ENCODE assay signal across 11 cellular contexts in the genomic region with DNA sequence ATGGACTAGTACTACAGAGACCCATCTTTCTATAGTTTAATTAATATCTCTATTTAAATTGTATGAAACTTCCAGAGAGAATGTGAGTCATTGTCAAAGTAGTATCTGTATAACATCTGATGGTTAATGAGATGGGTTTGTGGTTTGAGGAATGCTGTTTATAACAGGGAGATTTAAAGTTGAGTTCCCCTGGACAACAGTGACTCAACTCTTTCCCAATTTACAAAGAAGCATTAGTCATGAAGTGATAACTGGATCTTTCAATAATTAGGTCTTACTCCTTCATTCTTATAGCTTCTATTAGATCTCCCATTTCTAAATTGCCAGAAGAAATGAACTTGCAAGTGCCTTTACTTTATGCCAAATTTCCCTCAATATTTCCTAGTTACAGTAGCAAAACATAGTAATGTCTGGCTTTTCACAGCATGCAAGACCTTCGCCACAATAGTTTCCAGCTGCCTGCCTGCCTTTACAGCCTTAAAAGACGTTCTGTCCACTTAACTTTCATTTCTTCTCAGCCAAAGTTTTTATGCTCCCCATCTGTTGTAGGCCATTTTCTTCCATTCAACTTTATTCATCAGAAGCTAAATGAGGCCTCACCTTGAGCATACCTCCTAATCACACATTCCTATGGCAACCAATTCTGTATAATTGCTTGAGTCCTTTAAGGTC. TPM values are rescaled to one million over a fixed set of nuclear protein-coding genes. Genes with fewer than 3 reads are reported as not detected.
DNase-seq lines count a peak whose midpoint lies in the region; ATAC-seq, FAIRE-seq and TF ChIP-seq lines count a peak whose summit lies in the region.
"Had no signal": no experiment of that assay in that cellular context is flagged by ENCODE, and none has a peak within 500 bp of the region (broad histone marks: within the 10 kb centered on the region; RNA-seq: fewer than 3 reads in every experiment).

No MANE protein-coding gene starts in this region.

- no peaks in the 10 kb centered on the region for H3K79me2 ChIP-seq in K562 (ENCODE audit: control insufficient read depth, insufficient read depth, low read length)

- H3K27ac ChIP-seq in K562 (ENCODE audit: extremely low read depth, low read depth, low read length) (no peak overlapping the region), urinary bladder (ENCODE audit: low read depth) (peak overlapping the region; percentile 59)
- H3K27ac ChIP-seq: 22Rv1 had no signal

- 7% methylated on average over 2 of the region's 2 CpGs for WGBS in K562 (ENCODE audit: insufficient coverage, low coverage, missing lambda C conversion rate)
- WGBS in urinary bladder: 40% methylated on average over 2 of the region's 2 CpGs

- BruUV-seq in K562 (replicated peaks; lab: Mats Ljungman, UMichigan): no TSS peak

- no peaks in the 10 kb centered on the region for H3K36me3 Mint-ChIP-seq in type B pancreatic cell
- H3K36me3 Mint-ChIP-seq: activated CD8-positive, alpha-beta memory T cell treated with anti-CD3 and anti-CD28 coated beads, Interleukin-2, amount 10 ng/mL, durations not matched to agents 7 days and 5 days had no signal

- no peaks in the 10 kb centered on the region for H3K9me3 ChIP-seq in K562 (replicated peaks; ENCODE audit: control insufficient read depth, insufficient read depth, low read depth, low read length)

- peak; percentile 7 for DNase-seq in DMS 273 (lab: John Stamatoyannopoulos, UW; ENCODE audit: unreplicated experiment)
- DNase-seq in DMS 273 treated with DMSO at 0.1 percent for 48 hours (lab: John Stamatoyannopoulos, UW): no peak
- no peak for DNase-seq in K562 (ENCODE audit: extremely low read depth in 1 of 4, low spot score in 3 of 4)
- DNase-seq in kidney glomerular epithelial cell (lab: John Stamatoyannopoulos, UW): peak; percentile 91
- DNase-seq in activated naive CD4-positive, alpha-beta T cell treated with anti-CD3 and anti-CD28 coated beads, Interleukin-2, amount 50 U/mL, for 16 hours: no peak
- no peak for DNase-seq in type B pancreatic cell (ENCODE audit: extremely low spot score, unreplicated experiment)
- DNase-seq: activated CD8-positive, alpha-beta memory T cell treated with anti-CD3 and anti-CD28 coated beads, Interleukin-2, amount 10 ng/mL, durations not matched to agents 7 days and 5 days; endodermal cell had no signal

- no peak for TF ChIP-seq EP300 in K562 (IDR thresholded peaks at IDR 0.05; ENCODE audit: low read length)

- no peak for TF ChIP-seq POLR2A in K562 (conservative IDR thresholded peaks at IDR 0.05)

- no peak overlapping the region for H3K9ac ChIP-seq in K562 (ENCODE audit: insufficient read depth in 1 of 2, low read depth in 2 of 2, low read length in 2 of 2)

- TF ChIP-seq RAD21 in K562 (CRISPR knock-in tag; conservative IDR thresholded peaks at IDR 0.05 in 1 of 2, IDR thresholded peaks at IDR 0.05 in 1 of 2): no peak

- TF ChIP-seq CTCF in K562 (IDR thresholded peaks at IDR 0.05 in 2 of 3, conservative IDR thresholded peaks at IDR 0.05 in 1 of 3; ENCODE audit: insufficient read depth in 2 of 3, low read depth in 1 of 3, low read length in 3 of 3) (no peak), type B pancreatic cell (conservative IDR thresholded peaks at IDR 0.05) (no peak)

- no peak overlapping the region for H3K4me3 Mint-ChIP-seq in type B pancreatic cell
- H3K4me3 Mint-ChIP-seq: activated CD8-positive, alpha-beta memory T cell treated with anti-CD3 and anti-CD28 coated beads, Interleukin-2, amount 10 ng/mL, durations not matched to agents 7 days and 5 days; endodermal cell had no signal

- no peak overlapping the region for H2AFZ ChIP-seq in K562 (ENCODE audit: low read depth, low read length)

- H3K9me1 ChIP-seq in K562 (ENCODE audit: control insufficient read depth, insufficient read depth, low read length): no peaks in the 10 kb centered on the region

- H4K20me1 ChIP-seq in K562 (replicated peaks; ENCODE audit: control insufficient read depth, insufficient read depth, low read length): no peaks in the 10 kb centered on the region

- CTCF ChIA-PET in K562 (lab: Yijun Ruan, JAX; ENCODE audit: low intra/inter-chr PET ratio): no interaction called here

- H3K27ac Mint-ChIP-seq in type B pancreatic cell: no peak overlapping the region
- H3K27ac Mint-ChIP-seq: activated CD8-positive, alpha-beta memory T cell treated with anti-CD3 and anti-CD28 coated beads, Interleukin-2, amount 10 ng/mL, durations not matched to agents 7 days and 5 days; endodermal cell had no signal

- H3K4me3 ChIP-seq in K562 (no peak overlapping the region), urinary bladder (ENCODE audit: low read depth, low read length) (no peak overlapping the region)

- FAIRE-seq in K562 (lab: Jason Lieb, UNC): no peak

- H3K4me1 ChIP-seq in K562 (replicated peaks in 1 of 2; ENCODE audit: control insufficient read depth in 2 of 2, insufficient read depth in 2 of 2, low read length in 2 of 2) (no peaks in the 10 kb centered on the region), urinary bladder (ENCODE audit: insufficient read depth) (no peaks in the 10 kb centered on the region)

- no peaks in the 10 kb centered on the region for H3K4me1 Mint-ChIP-seq in type B pancreatic cell (ENCODE audit: unreplicated experiment)
- H3K4me1 Mint-ChIP-seq: activated CD8-positive, alpha-beta memory T cell treated with anti-CD3 and anti-CD28 coated beads, Interleukin-2, amount 10 ng/mL, durations not matched to agents 7 days and 5 days; endodermal cell had no signal

- H3K9me3 Mint-ChIP-seq in type B pancreatic cell: peaks cover 10% of the 10 kb centered on the region

- in situ Hi-C loops in K562 (cut with MboI): no loop called here

- intact Hi-C loops in K562 (cut with micrococcal nuclease): no loop called here

- POLR2A ChIA-PET in K562 (lab: Yijun Ruan, JAX): no interaction called here

- H3K4me2 ChIP-seq in K562 (ENCODE audit: insufficient read depth, low read length): no peak overlapping the region

- no peaks in the 10 kb centered on the region for H3K36me3 ChIP-seq in K562 (ENCODE audit: control insufficient read depth, insufficient read depth, low read length)
- H3K36me3 ChIP-seq in urinary bladder (ENCODE audit: insufficient read depth): no peaks in the 10 kb centered on the region

- no peaks in the 10 kb centered on the region for H3K27me3 ChIP-seq in K562 (ENCODE audit: control insufficient read depth in 2 of 2, insufficient read depth in 2 of 2, low read length in 2 of 2)

- peaks cover 15% of the 10 kb centered on the region for H3K27me3 Mint-ChIP-seq in type B pancreatic cell
- H3K27me3 Mint-ChIP-seq: activated CD8-positive, alpha-beta memory T cell treated with anti-CD3 and anti-CD28 coated beads, Interleukin-2, amount 10 ng/mL, durations not matched to agents 7 days and 5 days had no signal

- no peak for ATAC-seq in K562
- no peak for ATAC-seq in GM21737 (IDR thresholded peaks at IDR 0.05; ENCODE audit: unreplicated experiment)
- ATAC-seq: activated CD8-positive, alpha-beta memory T cell treated with anti-CD3 and anti-CD28 coated beads, Interleukin-2, amount 10 ng/mL, durations not matched to agents 7 days and 5 days had no signal

TF ChIP-seq in K562, 482 proteins besides CTCF, POLR2A, EP300 and RAD21:
- TF ChIP-seq, protein P1, sequence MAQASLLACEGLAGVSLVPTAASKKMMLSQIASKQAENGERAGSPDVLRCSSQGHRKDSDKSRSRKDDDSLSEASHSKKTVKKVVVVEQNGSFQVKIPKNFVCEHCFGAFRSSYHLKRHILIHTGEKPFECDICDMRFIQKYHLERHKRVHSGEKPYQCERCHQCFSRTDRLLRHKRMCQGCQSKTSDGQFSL (CRISPR knock-in tag; IDR thresholded peaks at IDR 0.05): no peak
- TF ChIP-seq, protein P1 (tag; IDR thresholded peaks at IDR 0.05): no peak
- TF ChIP-seq ZNF239 (CRISPR knock-in tag; IDR thresholded peaks at IDR 0.05) (no peak), FOSL1 (tag; conservative IDR thresholded peaks at IDR 0.05) (0 out of 2 replicates have a peak, but pooled peaks have one; percentile 21)

RNA-seq across cellular contexts. Expression of a gene that starts 47.7 kb away (rescaled TPM):
- 71.2 and 129 TPM in 2 replicates for total RNA-seq in K562 (2011; cell fraction: chromatin; rRNA removed; ENCODE audit: low replicate concordance)
- total RNA-seq in K562 (2011; cell fraction: nucleolus; rRNA removed): 59.6 and 96.4 TPM in 2 replicates
- 83.7 and 87.0 TPM in 2 replicates for total RNA-seq in K562 (2011; cell fraction: nucleoplasm; rRNA removed)
- total RNA-seq in K562 (2014; rRNA removed) (50.9 and 59.6 TPM in 2 replicates), K562 (2014; rRNA removed; fragmentation: Illumina TruSeq; extraction: Trizol) (81.4 and 91.9 TPM in 2 replicates), K562 (2015; rRNA removed; fragmentation: Illumina TruSeq; extraction: Trizol) (71.7 and 76.4 TPM in 2 replicates), K562 (2021) (54.2 and 59.1 TPM in 2 replicates), urinary bladder (85.1 TPM), type B pancreatic cell (ENCODE audit: low replicate concordance) (34.3 and 49.8 TPM in 2 replicates)
- polyA plus RNA-seq in K562 (2011; rRNA removed) (71.7 and 104 TPM in 2 replicates), K562 (2014; fragmentation: Illumina TruSeq; extraction: Trizol) (90.9 and 146 TPM in 2 replicates), K562 (2014; fragmentation: Nextera tagmentation; extraction: Ambion mirVana) (100 to 1,000 TPM in 1 of 2 experiments, 10 to 100 TPM in 1; 66.3 to 111 TPM), K562 (2014; rRNA removed) (60.4 and 68.9 TPM in 2 replicates), urinary bladder (20.4 TPM)
- polyA plus RNA-seq in K562 (2011; cell fraction: cytosol; rRNA removed): 21.9 and 26.6 TPM in 2 replicates
- polyA plus RNA-seq in K562 (2011; cell fraction: nucleus; rRNA removed): 140 and 156 TPM in 2 replicates
- 25.7 and 120 TPM in 2 replicates for polyA plus RNA-seq in K562 (2012)
- polyA minus RNA-seq in K562 (2011; rRNA and poly(A)+ RNA removed): 97.3 and 100 TPM in 2 replicates
- 19.5 and 28.0 TPM in 2 replicates for polyA minus RNA-seq in K562 (2011; cell fraction: cytosol; rRNA and poly(A)+ RNA removed)
- polyA minus RNA-seq in K562 (2011; cell fraction: nucleus; rRNA and poly(A)+ RNA removed): 96.5 and 115 TPM in 2 replicates

Comparison
In these comparisons a context has a peak if more than half of its experiments do, and no peak if none do; other contexts are left out.
1. DNase-seq: peak in DMS 273 (single experiment) and kidney glomerular epithelial cell (single experiment); none in DMS 273 treated with DMSO at 0.1 percent for 48 hours (single experiment), K562 (0 of 4), activated naive CD4-positive, alpha-beta T cell treated with anti-CD3 and anti-CD28 coated beads, Interleukin-2, amount 50 U/mL, for 16 hours (single experiment) and type B pancreatic cell (single experiment).